31 cellular contexts compared by ENCODE assay signal in genomic region chr20:53016534-53017042, GRCh38. TPM values are rescaled to one million over a fixed set of nuclear protein-coding genes. Genes with fewer than 3 reads are reported as not detected.
"Had no signal": no experiment of that assay in that cellular context is flagged by ENCODE, and none has a peak within 500 bp of the region (broad histone marks: within the 10 kb centered on the region; RNA-seq: fewer than 3 reads in every experiment).

No MANE protein-coding gene starts in this region.

- H3K36me3 ChIP-seq: neutrophil, pancreas, prostate gland, right atrium auricular region, spleen, suprapubic skin, tibial artery, transverse colon, upper lobe of right lung, uterus had no signal

- H3K9me3 ChIP-seq: neutrophil, pancreas, prostate gland, right atrium auricular region, suprapubic skin, testis, tibial artery, transverse colon, upper lobe of right lung, uterus had no signal

- H3K4me1 ChIP-seq: pancreas, prostate gland, right atrium auricular region, spleen, suprapubic skin, testis, transverse colon, upper lobe of right lung had no signal

- H3K27ac ChIP-seq: neutrophil, pancreas, prostate gland, right atrium auricular region, skin epidermis, spleen, suprapubic skin, testis, tibial artery, transverse colon, upper lobe of right lung, uterus had no signal

- FAIRE-seq: pancreas had no signal

- ATAC-seq: naive thymus-derived CD8-positive, alpha-beta T cell; natural killer cell treated with Interleukin-12 subunit alpha and Interleukin-12 subunit beta and Interleukin-15 and Interleukin-18, amount 100 ng/mL, for 72 hours; pancreas; sciatic nerve; stimulated activated memory B cell treated with anti-CD40 and anti-IgM and Interleukin-4, amounts not matched to agents 10 μg/mL and 1 μg/mL and 100 μg/mL, for 72 hours; stimulated activated naive CD8-positive, alpha-beta T cell treated with anti-CD3 and anti-CD28 coated beads, Interleukin-15, amount 100 ng/mL, for 72 hours; stimulated activated naive CD8-positive, alpha-beta T cell treated with anti-CD3 and anti-CD28 coated beads, Interleukin-15, Interleukin-2, amounts not matched to agents 100 U/mL and 50 U/mL, for 24 hours; upper lobe of right lung had no signal

- H3K4me3 ChIP-seq: pancreas, prostate gland, right atrium auricular region, skin epidermis, smooth muscle cell, spleen, suprapubic skin, testis, tibial artery, transverse colon, upper lobe of right lung, uterus had no signal

- H3K27me3 ChIP-seq: neutrophil, pancreas, right atrium auricular region, spleen, suprapubic skin, testis, tibial artery, transverse colon, upper lobe of right lung, uterus had no signal

- DNase-seq: naive thymus-derived CD8-positive, alpha-beta T cell; nephron progenitor cell; nucleus accumbens; pancreas; retina; spleen; stimulated activated CD4-positive, alpha-beta T cell treated with anti-CD3 and anti-CD28 coated beads, Interleukin-12 subunit alpha, Interleukin-12 subunit beta, amount 100 ng/mL, for 4 hours; stimulated activated CD4-positive, alpha-beta T cell treated with anti-CD3 and anti-CD28 coated beads, Interleukin-1b, Interleukin-23, amount 100 ng/mL, for 48 hours; stimulated activated CD4-positive, alpha-beta T cell treated with anti-CD3 and anti-CD28 coated beads, Interleukin-4, amount 100 ng/mL, for 1 hour; stimulated activated CD4-positive, alpha-beta T cell treated with anti-CD3 and anti-CD28 coated beads, Interleukin-4, amount 100 ng/mL, for 4 hours; stimulated activated CD8-positive, alpha-beta memory T cell treated with anti-CD3 and anti-CD28 coated beads, Interleukin-4, amount 100 ng/mL, for 48 hours; stimulated activated naive CD4-positive, alpha-beta T cell; stimulated activated naive CD8-positive, alpha-beta T cell treated with anti-CD3 and anti-CD28 coated beads, Interleukin-15, amount 100 ng/mL, for 72 hours; stimulated activated naive CD8-positive, alpha-beta T cell treated with anti-CD3 and anti-CD28 coated beads, Interleukin-15, Interleukin-2, amounts not matched to agents 100 U/mL and 50 U/mL, for 24 hours; substantia nigra; testis; tibial artery; transverse colon; upper lobe of right lung; uterus had no signal

- H3K4me2 ChIP-seq: smooth muscle cell had no signal

RNA-seq across cellular contexts. Expression of gene TSHZ2, which starts 44.4 kb away (rescaled TPM):
- total RNA-seq: osteocyte, pulmonary artery endothelial cell had no signal
